8 cellular contexts compared by ENCODE assay signal in the genomic region with DNA sequence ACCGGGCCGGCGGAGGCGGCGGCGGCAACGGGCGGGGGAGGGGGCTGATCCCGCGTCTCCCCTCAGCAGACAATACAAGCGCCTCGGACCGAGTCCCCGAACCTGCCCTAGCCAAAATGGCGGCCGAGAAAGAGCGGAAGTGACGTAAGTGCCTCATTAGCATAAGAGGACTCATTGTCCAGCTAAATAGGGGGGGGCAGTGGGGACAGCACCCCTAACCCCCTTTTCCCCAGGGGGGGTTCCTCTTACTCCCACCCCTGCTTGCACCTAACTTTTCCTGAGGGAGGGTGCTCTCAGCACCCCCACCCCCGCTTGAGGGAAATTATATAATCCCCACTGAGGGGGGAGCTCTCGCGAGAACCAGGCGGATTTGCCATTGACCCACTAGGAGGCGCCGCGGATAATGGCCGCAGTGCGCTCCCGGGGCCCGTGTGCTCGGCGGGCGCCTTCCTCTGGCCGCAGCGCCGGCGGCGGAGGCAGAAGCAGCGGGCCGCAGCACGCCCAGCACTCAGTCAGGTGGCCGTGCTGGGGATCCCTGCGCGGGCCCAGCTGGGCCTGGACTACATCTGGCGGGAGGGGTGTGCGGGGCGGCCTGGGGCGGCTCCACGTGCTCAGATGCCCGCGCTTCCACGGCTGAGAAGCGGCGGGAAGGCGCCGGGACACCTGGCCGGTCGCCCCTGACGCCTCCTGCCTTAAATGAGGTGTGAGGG. TPM values are rescaled to one million over a fixed set of nuclear protein-coding genes. Genes with fewer than 3 reads are reported as not detected.
DNase-seq lines count a peak whose midpoint lies in the region; ATAC-seq and TF ChIP-seq lines count a peak whose summit lies in the region.

Gene ADNP, minus strand, starts transcription at position 132 of the 710 bp plus-strand sequence. CDS start 27,441 bp downstream, outside the sequence.

- CTCF ChIA-PET in RWPE1 (lab: Yijun Ruan, JAX) = interaction anchor here (0.6 to 7.6 kb wide), 15 partner anchors 9 to 742 kb away, joined by 3 to 58 read pairs (median 4); partner anchors contain the start of gene BCAS4

- peaks cover 94% of the 10 kb centered on the region for H3K36me3 Mint-ChIP-seq in activated T-helper 17 cell treated with anti-CD3 and anti-CD28 coated beads, Interleukin-2, amount 50 U/mL, for 72 hours (ENCODE audit: low read depth)
- H3K36me3 Mint-ChIP-seq in naive thymus-derived CD8-positive, alpha-beta T cell = peaks cover 0 to 54% (median 8%) of the 10 kb centered on the region in 3 donors
- H3K36me3 Mint-ChIP-seq in stimulated activated naive B cell treated with anti-CD40 and anti-IgM and Interleukin-4, amounts not matched to agents 10 μg/mL and 1 μg/mL and 100 μg/mL, for 72 hours = peaks cover 28 to 34% of the 10 kb centered on the region in 2 donors

- DNase-seq in ELF-1 (ENCODE audit: low read depth, low spot score) (peak; percentile 98), H4 (ENCODE audit: low spot score) (peak; percentile 89), LoVo (ENCODE audit: low spot score) (peak; percentile 91), RWPE1 (ENCODE audit: low spot score) (peak; percentile 90), fibroblast of mammary gland (ENCODE audit: low read depth) (peak; percentile 90)
- DNase-seq in naive thymus-derived CD8-positive, alpha-beta T cell = peak; percentile 82 to 98 (median 90)
- peak; percentile 84 for DNase-seq in stimulated activated naive B cell treated with anti-CD40 and anti-IgM and Interleukin-4, amounts not matched to agents 10 μg/mL and 1 μg/mL and 100 μg/mL, for 72 hours

- peak; percentile 75 for ATAC-seq in activated T-helper 17 cell treated with anti-CD3 and anti-CD28 coated beads, Interleukin-2, amount 50 U/mL, for 72 hours (replicated peaks)
- ATAC-seq in naive thymus-derived CD8-positive, alpha-beta T cell = peak; percentile 69 to 70
- peak; percentile 70 to 74 for ATAC-seq in stimulated activated naive B cell treated with anti-CD40 and anti-IgM and Interleukin-4, amounts not matched to agents 10 μg/mL and 1 μg/mL and 100 μg/mL, for 72 hours (replicated peaks)

- TF ChIP-seq CTCF in RWPE1 (conservative IDR thresholded peaks at IDR 0.05; ENCODE audit: low read depth) (peak; percentile 87), fibroblast of mammary gland (conservative IDR thresholded peaks at IDR 0.05; ENCODE audit: control insufficient read depth, insufficient read depth, low read depth, low read length) (peak; percentile 43)

- H3K27me3 Mint-ChIP-seq in activated T-helper 17 cell treated with anti-CD3 and anti-CD28 coated beads, Interleukin-2, amount 50 U/mL, for 72 hours = no peaks in the 10 kb centered on the region
- no peaks in the 10 kb centered on the region for H3K27me3 Mint-ChIP-seq in naive thymus-derived CD8-positive, alpha-beta T cell
- H3K27me3 Mint-ChIP-seq in stimulated activated naive B cell treated with anti-CD40 and anti-IgM and Interleukin-4, amounts not matched to agents 10 μg/mL and 1 μg/mL and 100 μg/mL, for 72 hours = no peaks in the 10 kb centered on the region

- peak within 1 kb of the TSS; percentile 97 for H3K27ac Mint-ChIP-seq in activated T-helper 17 cell treated with anti-CD3 and anti-CD28 coated beads, Interleukin-2, amount 50 U/mL, for 72 hours
- peak within 1 kb of the TSS; percentile 96 to 99 (median 99) for H3K27ac Mint-ChIP-seq in naive thymus-derived CD8-positive, alpha-beta T cell
- peak within 1 kb of the TSS; percentile 97 for H3K27ac Mint-ChIP-seq in stimulated activated naive B cell treated with anti-CD40 and anti-IgM and Interleukin-4, amounts not matched to agents 10 μg/mL and 1 μg/mL and 100 μg/mL, for 72 hours

- H3K4me3 Mint-ChIP-seq in activated T-helper 17 cell treated with anti-CD3 and anti-CD28 coated beads, Interleukin-2, amount 50 U/mL, for 72 hours = peak within 1 kb of the TSS; percentile 94
- peak within 1 kb of the TSS; percentile 88 to 98 (median 92) for H3K4me3 Mint-ChIP-seq in naive thymus-derived CD8-positive, alpha-beta T cell
- H3K4me3 Mint-ChIP-seq in stimulated activated naive B cell treated with anti-CD40 and anti-IgM and Interleukin-4, amounts not matched to agents 10 μg/mL and 1 μg/mL and 100 μg/mL, for 72 hours = peak within 1 kb of the TSS; percentile 86 to 89

- H3K9me3 Mint-ChIP-seq in activated T-helper 17 cell treated with anti-CD3 and anti-CD28 coated beads, Interleukin-2, amount 50 U/mL, for 72 hours = no peaks in the 10 kb centered on the region
- no peaks in the 10 kb centered on the region for H3K9me3 Mint-ChIP-seq in naive thymus-derived CD8-positive, alpha-beta T cell
- no peaks in the 10 kb centered on the region for H3K9me3 Mint-ChIP-seq in stimulated activated naive B cell treated with anti-CD40 and anti-IgM and Interleukin-4, amounts not matched to agents 10 μg/mL and 1 μg/mL and 100 μg/mL, for 72 hours

- POLR2A ChIA-PET in RWPE1 (lab: Yijun Ruan, JAX; ENCODE audit: low non-redundant PET) = interaction anchor here (0.5 to 2.1 kb wide), 9 partner anchors 10 to 170 kb away, joined by 3 to 10 read pairs (median 5); partner anchors contain the start of genes BCAS4, DPM1 and MOCS3
- POLR2A ChIA-PET in naive thymus-derived CD8-positive, alpha-beta T cell (lab: Charles Lee) = interaction anchor here (0.6 to 10.8 kb wide), 34 partner anchors 9 to 1260 kb away, joined by 3 to 272 read pairs (median 4); partner anchors contain the start of genes BCAS4, DPM1, MOCS3 and PARD6B

- H3K4me3 ChIP-seq in fibroblast of mammary gland (ENCODE audit: control insufficient read depth, low read depth, low read length) = peak within 1 kb of the TSS; percentile 84

- H3K27ac ChIP-seq in RWPE1 = peak within 1 kb of the TSS; percentile 96

- H3K4me1 Mint-ChIP-seq in activated T-helper 17 cell treated with anti-CD3 and anti-CD28 coated beads, Interleukin-2, amount 50 U/mL, for 72 hours = peaks cover 24% of the 10 kb centered on the region
- H3K4me1 Mint-ChIP-seq in naive thymus-derived CD8-positive, alpha-beta T cell = peaks cover 14 to 43% (median 38%) of the 10 kb centered on the region in 4 donors
- H3K4me1 Mint-ChIP-seq in stimulated activated naive B cell treated with anti-CD40 and anti-IgM and Interleukin-4, amounts not matched to agents 10 μg/mL and 1 μg/mL and 100 μg/mL, for 72 hours = peaks cover 17 to 46% of the 10 kb centered on the region in 2 donors

RNA-seq across cellular contexts. Expression of gene ADNP, which starts in this region (rescaled TPM):
- total RNA-seq in H4 (2014; rRNA removed; shearing (Covaris generic)) = 18.1 and 18.8 TPM in 2 replicates
- total RNA-seq in activated T-helper 17 cell treated with anti-CD3 and anti-CD28 coated beads, Interleukin-2, amount 50 U/mL, for 72 hours = 10 to 100 TPM; 57.9 to 75.4 TPM
- total RNA-seq in naive thymus-derived CD8-positive, alpha-beta T cell = 10 to 100 TPM; 73.4 to 73.8 TPM
- 10 to 100 TPM in 1 of 3 donors, 1 to 10 TPM in 2; 6.3 to 10.9 (median 8.2) TPM for polyA plus RNA-seq in naive thymus-derived CD8-positive, alpha-beta T cell

Comparison
In these comparisons a context has a peak if more than half of its experiments do, and no peak if none do; other contexts are left out.
1. Peak in every context shown above with its lines: DNase-seq, ATAC-seq, H3K4me3 ChIP-seq and H3K27ac ChIP-seq.